ENCODE assay signal across 8 cellular contexts in genomic region chr11:120108154-120108784, GRCh38. TPM values are rescaled to one million over a fixed set of nuclear protein-coding genes. Genes with fewer than 3 reads are reported as not detected.
A peak's percentile ranks its signal among the peaks of the same experiment; 100 is the strongest.
DNase-seq lines count a peak whose midpoint lies in the region; ATAC-seq and TF ChIP-seq lines count a peak whose summit lies in the region.

No MANE protein-coding gene starts in this region.

- peaks cover 0 to 4% of the 10 kb centered on the region in 2 experiments; a peak in 3 of 5 replicates for H3K9me3 Mint-ChIP-seq in H9
- no peaks in the 10 kb centered on the region for H3K9me3 Mint-ChIP-seq in activated CD4-positive, alpha-beta T cell treated with anti-CD3 and anti-CD28 coated beads, Interleukin-2, amount 10 ng/mL, durations not matched to agents 7 days and 5 days

- H3K14ac ChIP-seq in H9 (ENCODE audit: insufficient read depth, low read length), result no peak overlapping the region

- no peak overlapping the region for H2AK5ac ChIP-seq in H9 (ENCODE audit: insufficient read length, low read length)

- H3K23ac ChIP-seq in H9 (ENCODE audit: insufficient read length, low read depth, low read length), result no peak overlapping the region

- peak; percentile 41 for DNase-seq in COLO668 (lab: John Stamatoyannopoulos, UW; ENCODE audit: unreplicated experiment)
- DNase-seq in H9, result peak; percentile 78
- DNase-seq in NCI-H2196 treated with DMSO at 0.1 percent for 48 hours (lab: John Stamatoyannopoulos, UW; ENCODE audit: unreplicated experiment), result peak; percentile 40
- DNase-seq in activated CD4-positive, alpha-beta T cell treated with anti-CD3 and anti-CD28 coated beads, Interleukin-2, amount 10 ng/mL, durations not matched to agents 7 days and 5 days, result peak; percentile 64
- DNase-seq in stimulated activated CD4-positive, alpha-beta T cell treated with anti-CD3 and anti-CD28 coated beads, TNF-alpha, amount 100 ng/mL, for 24 hours (ENCODE audit: low read depth in 3 of 3), result peak; percentile 29 to 65 (median 31)

- POLR2A ChIA-PET in activated CD4-positive, alpha-beta T cell treated with anti-CD3 and anti-CD28 coated beads, Interleukin-2, amount 10 ng/mL, durations not matched to agents 7 days and 5 days (lab: Charles Lee), result no interaction called here

- no peak overlapping the region for H3K4ac ChIP-seq in H9 (ENCODE audit: low read depth, low read length)

- no peak overlapping the region for H3T11ph ChIP-seq in H9 (ENCODE audit: low read length)

- no peak overlapping the region for H2BK15ac ChIP-seq in H9 (ENCODE audit: low read depth, low read length)

- H2BK5ac ChIP-seq in H9 (ENCODE audit: insufficient read length, low read length), result no peak overlapping the region

- no peak overlapping the region for H2BK12ac ChIP-seq in H9 (ENCODE audit: insufficient read length, low read depth, low read length)

- peaks cover 2% of the 10 kb centered on the region; the same call in 1 of the 2 replicates for H3K4me1 ChIP-seq in H9 (ENCODE audit: insufficient read depth, low read length)
- H3K4me1 ChIP-seq in liver (ENCODE audit: control insufficient read depth in 4 of 4, insufficient read depth in 4 of 4, low read length in 3 of 4), result no peaks in the 10 kb centered on the region

- H3K36me3 ChIP-seq in liver (ENCODE audit: control insufficient read depth in 4 of 4, insufficient read depth in 3 of 4, low read depth in 1 of 4, low read length in 3 of 4), result no peaks in the 10 kb centered on the region

- H3K79me1 ChIP-seq in H9 (ENCODE audit: insufficient read depth, low read depth, low read length, poor library complexity, severe bottlenecking), result no peaks in the 10 kb centered on the region

- CTCF ChIA-PET in activated CD4-positive, alpha-beta T cell treated with anti-CD3 and anti-CD28 coated beads, Interleukin-2, amount 10 ng/mL, durations not matched to agents 7 days and 5 days (lab: Charles Lee), result interaction anchor here (0.8 to 2.0 kb wide), 6 partner anchors 10 to 633 kb away, joined by 3 to 13 read pairs (median 3); no protein-coding TSS in a partner anchor

- ATAC-seq in GM18520 (IDR thresholded peaks at IDR 0.05; ENCODE audit: unreplicated experiment), result no peak

- H3K9ac ChIP-seq in H9 (ENCODE audit: extremely low read depth, insufficient read length, low read length) (no peak overlapping the region), liver (ENCODE audit: low read depth in 1 of 2, low read length in 2 of 2) (no peak overlapping the region)

- H3K9me3 ChIP-seq in H9 (ENCODE audit: control insufficient read depth, low read depth, low read length) (no peaks in the 10 kb centered on the region), liver (ENCODE audit: control insufficient read depth in 4 of 4, low read length in 3 of 4) (no peaks in the 10 kb centered on the region)

- H3K23me2 ChIP-seq in H9 (ENCODE audit: insufficient read length, low read depth, low read length, poor library complexity, severe bottlenecking), result no peaks in the 10 kb centered on the region

- H3K4me1 Mint-ChIP-seq in H9, result peaks cover 19 to 27% of the 10 kb centered on the region in 2 experiments
- H3K4me1 Mint-ChIP-seq in activated CD4-positive, alpha-beta T cell treated with anti-CD3 and anti-CD28 coated beads, Interleukin-2, amount 10 ng/mL, durations not matched to agents 7 days and 5 days, result no peaks in the 10 kb centered on the region

- H3K4me2 ChIP-seq in H9 (ENCODE audit: insufficient read depth, insufficient read length, low read length), result no peak overlapping the region

- no peak overlapping the region for H4K8ac ChIP-seq in H9 (replicated peaks; ENCODE audit: insufficient read length, low read depth, low read length)

- H3K27ac ChIP-seq in H9 (ENCODE audit: insufficient read length, low read depth, low read length), result no peak overlapping the region
- H3K27ac ChIP-seq in cingulate gyrus (ENCODE audit: low read depth, low read length), result peak overlapping the region; percentile 29
- no peak overlapping the region for H3K27ac ChIP-seq in liver (ENCODE audit: low read depth in 1 of 2, low read length in 2 of 2)

- no CpG with 5 or more reads among the region's 6 CpGs for WGBS in H9 (ENCODE audit: extremely low coverage, insufficient read length, low lambda C conversion rate)
- 1% methylated on average over 6 of the region's 6 CpGs for WGBS in liver

- no peak overlapping the region for H2AFZ ChIP-seq in H9 (ENCODE audit: low read length)

- H3K4me3 ChIP-seq in liver (ENCODE audit: low read depth in 1 of 3, low read length in 3 of 3), result no peak overlapping the region

- H3K4me3 Mint-ChIP-seq in H9, result no peak overlapping the region
- H3K4me3 Mint-ChIP-seq in activated CD4-positive, alpha-beta T cell treated with anti-CD3 and anti-CD28 coated beads, Interleukin-2, amount 10 ng/mL, durations not matched to agents 7 days and 5 days, result no peak overlapping the region

- peaks cover 70% of the 10 kb centered on the region for H3K27me3 Mint-ChIP-seq in H9 (ENCODE audit: low read depth)
- H3K27me3 Mint-ChIP-seq in activated CD4-positive, alpha-beta T cell treated with anti-CD3 and anti-CD28 coated beads, Interleukin-2, amount 10 ng/mL, durations not matched to agents 7 days and 5 days, result peaks cover 4% of the 10 kb centered on the region

- no peak overlapping the region for H3K56ac ChIP-seq in H9 (ENCODE audit: insufficient read length, low read depth, low read length)

- no peak overlapping the region for H4K5ac ChIP-seq in H9 (ENCODE audit: insufficient read length, low read depth, low read length)

- no peaks in the 10 kb centered on the region for H4K20me1 ChIP-seq in H9 (ENCODE audit: control insufficient read depth, insufficient read depth, insufficient read length)

- peak; percentile 96 to 97 for TF ChIP-seq RAD21 in liver (IDR thresholded peaks at IDR 0.05)

- no peak overlapping the region for H2BK120ac ChIP-seq in H9 (ENCODE audit: low read depth, low read length, poor library complexity, severe bottlenecking)

- no peaks in the 10 kb centered on the region for H3K79me2 ChIP-seq in H9 (ENCODE audit: insufficient read depth, low read length)

- TF ChIP-seq CTCF in H9 (conservative IDR thresholded peaks at IDR 0.05) (peak; percentile 99), liver (IDR thresholded peaks at IDR 0.05; ENCODE audit: low read depth, low read length, missing input control) (peak; percentile 99)

- H3K27ac Mint-ChIP-seq in H9, result no peak overlapping the region
- H3K27ac Mint-ChIP-seq in activated CD4-positive, alpha-beta T cell treated with anti-CD3 and anti-CD28 coated beads, Interleukin-2, amount 10 ng/mL, durations not matched to agents 7 days and 5 days, result no peak overlapping the region

- H2BK20ac ChIP-seq in H9 (ENCODE audit: low read depth, low read length, poor library complexity, severe bottlenecking), result no peak overlapping the region

- H3K18ac ChIP-seq in H9 (ENCODE audit: insufficient read length, low read depth, low read length), result no peak overlapping the region

- no peak overlapping the region for H4K91ac ChIP-seq in H9 (ENCODE audit: insufficient read length, low read depth, low read length)

- H3K36me3 Mint-ChIP-seq in H9 (ENCODE audit: insufficient read depth in 1 of 3, low read depth in 3 of 3), result peaks cover 0 to 5% (median 0%) of the 10 kb centered on the region in 3 experiments; a peak in 2 of 7 replicates
- H3K36me3 Mint-ChIP-seq in activated CD4-positive, alpha-beta T cell treated with anti-CD3 and anti-CD28 coated beads, Interleukin-2, amount 10 ng/mL, durations not matched to agents 7 days and 5 days (ENCODE audit: low read depth), result no peaks in the 10 kb centered on the region

- H3K27me3 ChIP-seq in H9 (ENCODE audit: insufficient read depth, low read length) (no peaks in the 10 kb centered on the region), liver (ENCODE audit: control insufficient read depth in 4 of 4, insufficient read depth in 4 of 4, low read length in 3 of 4) (peaks cover 0 to 4% (median 0%) of the 10 kb centered on the region in 4 donors)

TF ChIP-seq in liver, 16 proteins besides CTCF, POLR2A, EP300 and RAD21 (continues in another document):
- no peak for TF ChIP-seq FOXA1 (IDR thresholded peaks at IDR 0.05)
- TF ChIP-seq MAX (IDR thresholded peaks at IDR 0.05), result no peak
- no peak for TF ChIP-seq SP1 (IDR thresholded peaks at IDR 0.05)
- TF ChIP-seq, protein P1, sequence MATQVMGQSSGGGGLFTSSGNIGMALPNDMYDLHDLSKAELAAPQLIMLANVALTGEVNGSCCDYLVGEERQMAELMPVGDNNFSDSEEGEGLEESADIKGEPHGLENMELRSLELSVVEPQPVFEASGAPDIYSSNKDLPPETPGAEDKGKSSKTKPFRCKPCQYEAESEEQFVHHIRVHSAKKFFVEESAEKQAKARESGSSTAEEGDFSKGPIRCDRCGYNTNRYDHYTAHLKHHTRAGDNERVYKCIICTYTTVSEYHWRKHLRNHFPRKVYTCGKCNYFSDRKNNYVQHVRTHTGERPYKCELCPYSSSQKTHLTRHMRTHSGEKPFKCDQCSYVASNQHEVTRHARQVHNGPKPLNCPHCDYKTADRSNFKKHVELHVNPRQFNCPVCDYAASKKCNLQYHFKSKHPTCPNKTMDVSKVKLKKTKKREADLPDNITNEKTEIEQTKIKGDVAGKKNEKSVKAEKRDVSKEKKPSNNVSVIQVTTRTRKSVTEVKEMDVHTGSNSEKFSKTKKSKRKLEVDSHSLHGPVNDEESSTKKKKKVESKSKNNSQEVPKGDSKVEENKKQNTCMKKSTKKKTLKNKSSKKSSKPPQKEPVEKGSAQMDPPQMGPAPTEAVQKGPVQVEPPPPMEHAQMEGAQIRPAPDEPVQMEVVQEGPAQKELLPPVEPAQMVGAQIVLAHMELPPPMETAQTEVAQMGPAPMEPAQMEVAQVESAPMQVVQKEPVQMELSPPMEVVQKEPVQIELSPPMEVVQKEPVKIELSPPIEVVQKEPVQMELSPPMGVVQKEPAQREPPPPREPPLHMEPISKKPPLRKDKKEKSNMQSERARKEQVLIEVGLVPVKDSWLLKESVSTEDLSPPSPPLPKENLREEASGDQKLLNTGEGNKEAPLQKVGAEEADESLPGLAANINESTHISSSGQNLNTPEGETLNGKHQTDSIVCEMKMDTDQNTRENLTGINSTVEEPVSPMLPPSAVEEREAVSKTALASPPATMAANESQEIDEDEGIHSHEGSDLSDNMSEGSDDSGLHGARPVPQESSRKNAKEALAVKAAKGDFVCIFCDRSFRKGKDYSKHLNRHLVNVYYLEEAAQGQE (IDR thresholded peaks at IDR 0.05), result no peak

RNA-seq across cellular contexts. Expression of gene TRIM29, which starts 29.6 kb away (rescaled TPM):
- total RNA-seq in H9 (2021) (not detected in 2 replicates), liver (under 1 TPM; 0.33 to 0.37 TPM)
- not detected for total RNA-seq in activated CD4-positive, alpha-beta T cell treated with anti-CD3 and anti-CD28 coated beads, Interleukin-2, amount 10 ng/mL, durations not matched to agents 7 days and 5 days
- polyA plus RNA-seq in liver, result under 1 TPM; 0.22 to 0.89 TPM
